ENCODE assay signal across 38 cellular contexts in the genomic region with DNA sequence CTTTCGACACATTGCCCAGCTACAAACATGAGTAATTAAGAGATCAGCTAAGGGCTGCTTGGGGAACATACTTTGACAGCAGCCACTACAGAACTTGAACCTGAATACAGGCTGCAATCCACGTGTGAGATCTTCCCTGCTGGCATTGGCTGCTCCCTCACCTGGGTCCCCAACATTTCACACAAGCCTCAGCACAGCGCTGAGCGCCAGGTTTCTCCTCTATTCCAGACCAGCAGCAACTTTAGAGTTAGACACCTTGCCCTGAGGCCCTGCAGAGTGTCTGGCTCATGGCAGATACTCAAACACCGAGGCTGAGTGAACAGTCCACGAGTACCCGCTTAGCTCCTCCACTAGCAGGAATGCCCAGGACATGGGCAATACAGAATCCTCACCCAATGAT. TPM values are rescaled to one million over a fixed set of nuclear protein-coding genes. Genes with fewer than 3 reads are reported as not detected.
"Had no signal": no experiment of that assay in that cellular context is flagged by ENCODE, and none has a peak within 500 bp of the region (broad histone marks: within the 10 kb centered on the region; RNA-seq: fewer than 3 reads in every experiment).

No MANE protein-coding gene starts in this region.

- H3K9me3 ChIP-seq: Peyer's patch, SK-N-SH had no signal

- ATAC-seq: activated CD8-positive, alpha-beta memory T cell treated with anti-CD3 and anti-CD28 coated beads, Interleukin-2, amount 10 ng/mL, durations not matched to agents 7 days and 5 days; activated T-cell treated with anti-CD3 and anti-CD28 coated beads, Interleukin-2, amount 50 U/mL, for 72 hours; activated T-helper 17 cell treated with anti-CD3 and anti-CD28 coated beads, Interleukin-2, amount 50 U/mL, for 72 hours; PC-3; T-cell had no signal

- H3K27ac ChIP-seq: cardiac muscle cell, Peyer's patch, SJSA1, WERI-Rb-1 had no signal

- DNase-seq: activated CD4-positive, alpha-beta memory T cell treated with anti-CD3 and anti-CD28 coated beads, Interleukin-2, amount 10 ng/mL, durations not matched to agents 7 days and 5 days; activated CD4-positive, alpha-beta T cell treated with anti-CD3 and anti-CD28 coated beads for 1 hour; activated CD4-positive, alpha-beta T cell treated with anti-CD3 and anti-CD28 coated beads for 48 hours; activated CD4-positive, CD25-positive, alpha-beta regulatory T cell; activated CD8-positive, alpha-beta memory T cell treated with anti-CD3 and anti-CD28 coated beads for 24 hours; activated CD8-positive, alpha-beta memory T cell treated with anti-CD3 and anti-CD28 coated beads, Interleukin-2, amount 10 ng/mL, durations not matched to agents 7 days and 5 days; activated effector memory CD4-positive, alpha-beta T cell treated with anti-CD3 and anti-CD28 coated beads, Interleukin-2, amount 50 U/mL, for 16 hours; activated naive CD4-positive, alpha-beta T cell; activated naive CD4-positive, alpha-beta T cell treated with anti-CD3 and anti-CD28 coated beads, Interleukin-2, amount 50 U/mL, for 16 hours; activated naive CD8-positive, alpha-beta T cell treated with anti-CD3 and anti-CD28 coated beads for 36 hours; activated T-cell treated with anti-CD3 and anti-CD28 coated beads, Interleukin-2, amount 50 U/mL, for 1 hour; activated T-cell treated with anti-CD3 and anti-CD28 coated beads, Interleukin-2, amount 50 U/mL, for 72 hours; amniotic stem cell; aorta; Karpas-422; KBM-7; NCI-H1105 treated with DMSO at 0.1 percent for 48 hours; NCI-H1436; NCI-H1694; NCI-H2029; NCI-H345; NCI-H526; NCI-H748 treated with DMSO at 0.1 percent for 48 hours; NK-92 treated with Interleukin-12 subunit alpha and Interleukin-12 subunit beta, amount 100 ng/mL, for 24 hours; PC-3; Peyer's patch; RPMI8226; SHP77 treated with DMSO at 0.1 percent for 48 hours; SK-N-SH; T-cell; T-helper 2 cell; T1000; WERI-Rb-1 had no signal

- H3K4me1 Mint-ChIP-seq: activated CD4-positive, alpha-beta memory T cell treated with anti-CD3 and anti-CD28 coated beads, Interleukin-2, amount 10 ng/mL, durations not matched to agents 7 days and 5 days; activated T-helper 17 cell treated with anti-CD3 and anti-CD28 coated beads, Interleukin-2, amount 50 U/mL, for 72 hours had no signal

- H3K4me3 Mint-ChIP-seq: activated CD4-positive, alpha-beta memory T cell treated with anti-CD3 and anti-CD28 coated beads, Interleukin-2, amount 10 ng/mL, durations not matched to agents 7 days and 5 days; activated CD8-positive, alpha-beta memory T cell treated with anti-CD3 and anti-CD28 coated beads, Interleukin-2, amount 10 ng/mL, durations not matched to agents 7 days and 5 days; activated naive CD8-positive, alpha-beta T cell treated with anti-CD3 and anti-CD28 coated beads for 36 hours; activated T-helper 17 cell treated with anti-CD3 and anti-CD28 coated beads, Interleukin-2, amount 50 U/mL, for 72 hours had no signal

- H3K9ac ChIP-seq: SK-N-SH had no signal

- H3K9me3 Mint-ChIP-seq: activated CD4-positive, alpha-beta memory T cell treated with anti-CD3 and anti-CD28 coated beads, Interleukin-2, amount 10 ng/mL, durations not matched to agents 7 days and 5 days; activated naive CD8-positive, alpha-beta T cell treated with anti-CD3 and anti-CD28 coated beads for 36 hours; activated T-cell treated with anti-CD3 and anti-CD28 coated beads, Interleukin-2, amount 50 U/mL, for 72 hours; activated T-helper 17 cell treated with anti-CD3 and anti-CD28 coated beads, Interleukin-2, amount 50 U/mL, for 72 hours; T-cell had no signal

- H3K27ac Mint-ChIP-seq: activated CD4-positive, alpha-beta memory T cell treated with anti-CD3 and anti-CD28 coated beads, Interleukin-2, amount 10 ng/mL, durations not matched to agents 7 days and 5 days; activated CD8-positive, alpha-beta memory T cell treated with anti-CD3 and anti-CD28 coated beads, Interleukin-2, amount 10 ng/mL, durations not matched to agents 7 days and 5 days; activated naive CD8-positive, alpha-beta T cell treated with anti-CD3 and anti-CD28 coated beads for 36 hours; activated T-cell treated with anti-CD3 and anti-CD28 coated beads, Interleukin-2, amount 50 U/mL, for 72 hours; activated T-helper 17 cell treated with anti-CD3 and anti-CD28 coated beads, Interleukin-2, amount 50 U/mL, for 72 hours; IgD-negative memory B cell; T-cell had no signal

- H3K4me3 ChIP-seq: cardiac muscle cell, Peyer's patch, SJSA1 had no signal

- H3K4me2 ChIP-seq: SK-N-SH had no signal

- H3K36me3 Mint-ChIP-seq: activated CD8-positive, alpha-beta memory T cell treated with anti-CD3 and anti-CD28 coated beads, Interleukin-2, amount 10 ng/mL, durations not matched to agents 7 days and 5 days; activated naive CD8-positive, alpha-beta T cell treated with anti-CD3 and anti-CD28 coated beads for 36 hours; IgD-negative memory B cell; T-cell had no signal

- H3K36me3 ChIP-seq: cardiac muscle cell, Peyer's patch, SJSA1, WERI-Rb-1 had no signal

RNA-seq across cellular contexts. Expression of a gene that starts 1.3 kb away (rescaled TPM):
- total RNA-seq: activated CD4-positive, alpha-beta memory T cell treated with anti-CD3 and anti-CD28 coated beads, Interleukin-2, amount 10 ng/mL, durations not matched to agents 7 days and 5 days; activated CD8-positive, alpha-beta memory T cell treated with anti-CD3 and anti-CD28 coated beads, Interleukin-2, amount 10 ng/mL, durations not matched to agents 7 days and 5 days; activated naive CD8-positive, alpha-beta T cell treated with anti-CD3 and anti-CD28 coated beads for 36 hours; activated T-cell treated with anti-CD3 and anti-CD28 coated beads, Interleukin-2, amount 50 U/mL, for 72 hours; activated T-helper 17 cell treated with anti-CD3 and anti-CD28 coated beads, Interleukin-2, amount 50 U/mL, for 72 hours; MCF 10A; SJSA1 had no signal
